In the genomic region with DNA sequence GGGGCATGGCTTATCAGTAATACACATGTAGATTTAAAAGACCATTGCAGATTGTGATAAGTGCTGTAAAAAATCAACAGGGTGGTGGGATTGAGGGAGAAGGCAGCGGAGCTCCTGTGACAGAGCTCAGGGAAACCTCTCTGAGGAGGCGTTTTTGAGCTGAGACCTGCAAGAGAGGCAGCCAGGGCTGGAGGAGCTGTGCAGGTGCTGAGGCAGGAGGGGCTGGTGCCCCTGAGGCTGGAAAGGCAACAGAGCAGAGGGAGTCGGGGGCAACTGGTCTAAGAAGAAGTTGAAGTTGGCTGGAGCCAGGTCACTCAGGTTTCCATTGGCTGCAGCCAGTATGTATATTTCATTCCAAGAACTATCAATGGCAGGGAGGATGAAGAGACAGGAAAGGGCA, we compare ENCODE assay signal across 1 cellular context.
TF ChIP-seq lines count a peak whose summit lies in the region.

No MANE protein-coding gene starts in this region.

TF ChIP-seq in GM23338, 12 proteins besides CTCF, POLR2A, EP300 and RAD21 (continued from another document):
- TF ChIP-seq, protein P1, sequence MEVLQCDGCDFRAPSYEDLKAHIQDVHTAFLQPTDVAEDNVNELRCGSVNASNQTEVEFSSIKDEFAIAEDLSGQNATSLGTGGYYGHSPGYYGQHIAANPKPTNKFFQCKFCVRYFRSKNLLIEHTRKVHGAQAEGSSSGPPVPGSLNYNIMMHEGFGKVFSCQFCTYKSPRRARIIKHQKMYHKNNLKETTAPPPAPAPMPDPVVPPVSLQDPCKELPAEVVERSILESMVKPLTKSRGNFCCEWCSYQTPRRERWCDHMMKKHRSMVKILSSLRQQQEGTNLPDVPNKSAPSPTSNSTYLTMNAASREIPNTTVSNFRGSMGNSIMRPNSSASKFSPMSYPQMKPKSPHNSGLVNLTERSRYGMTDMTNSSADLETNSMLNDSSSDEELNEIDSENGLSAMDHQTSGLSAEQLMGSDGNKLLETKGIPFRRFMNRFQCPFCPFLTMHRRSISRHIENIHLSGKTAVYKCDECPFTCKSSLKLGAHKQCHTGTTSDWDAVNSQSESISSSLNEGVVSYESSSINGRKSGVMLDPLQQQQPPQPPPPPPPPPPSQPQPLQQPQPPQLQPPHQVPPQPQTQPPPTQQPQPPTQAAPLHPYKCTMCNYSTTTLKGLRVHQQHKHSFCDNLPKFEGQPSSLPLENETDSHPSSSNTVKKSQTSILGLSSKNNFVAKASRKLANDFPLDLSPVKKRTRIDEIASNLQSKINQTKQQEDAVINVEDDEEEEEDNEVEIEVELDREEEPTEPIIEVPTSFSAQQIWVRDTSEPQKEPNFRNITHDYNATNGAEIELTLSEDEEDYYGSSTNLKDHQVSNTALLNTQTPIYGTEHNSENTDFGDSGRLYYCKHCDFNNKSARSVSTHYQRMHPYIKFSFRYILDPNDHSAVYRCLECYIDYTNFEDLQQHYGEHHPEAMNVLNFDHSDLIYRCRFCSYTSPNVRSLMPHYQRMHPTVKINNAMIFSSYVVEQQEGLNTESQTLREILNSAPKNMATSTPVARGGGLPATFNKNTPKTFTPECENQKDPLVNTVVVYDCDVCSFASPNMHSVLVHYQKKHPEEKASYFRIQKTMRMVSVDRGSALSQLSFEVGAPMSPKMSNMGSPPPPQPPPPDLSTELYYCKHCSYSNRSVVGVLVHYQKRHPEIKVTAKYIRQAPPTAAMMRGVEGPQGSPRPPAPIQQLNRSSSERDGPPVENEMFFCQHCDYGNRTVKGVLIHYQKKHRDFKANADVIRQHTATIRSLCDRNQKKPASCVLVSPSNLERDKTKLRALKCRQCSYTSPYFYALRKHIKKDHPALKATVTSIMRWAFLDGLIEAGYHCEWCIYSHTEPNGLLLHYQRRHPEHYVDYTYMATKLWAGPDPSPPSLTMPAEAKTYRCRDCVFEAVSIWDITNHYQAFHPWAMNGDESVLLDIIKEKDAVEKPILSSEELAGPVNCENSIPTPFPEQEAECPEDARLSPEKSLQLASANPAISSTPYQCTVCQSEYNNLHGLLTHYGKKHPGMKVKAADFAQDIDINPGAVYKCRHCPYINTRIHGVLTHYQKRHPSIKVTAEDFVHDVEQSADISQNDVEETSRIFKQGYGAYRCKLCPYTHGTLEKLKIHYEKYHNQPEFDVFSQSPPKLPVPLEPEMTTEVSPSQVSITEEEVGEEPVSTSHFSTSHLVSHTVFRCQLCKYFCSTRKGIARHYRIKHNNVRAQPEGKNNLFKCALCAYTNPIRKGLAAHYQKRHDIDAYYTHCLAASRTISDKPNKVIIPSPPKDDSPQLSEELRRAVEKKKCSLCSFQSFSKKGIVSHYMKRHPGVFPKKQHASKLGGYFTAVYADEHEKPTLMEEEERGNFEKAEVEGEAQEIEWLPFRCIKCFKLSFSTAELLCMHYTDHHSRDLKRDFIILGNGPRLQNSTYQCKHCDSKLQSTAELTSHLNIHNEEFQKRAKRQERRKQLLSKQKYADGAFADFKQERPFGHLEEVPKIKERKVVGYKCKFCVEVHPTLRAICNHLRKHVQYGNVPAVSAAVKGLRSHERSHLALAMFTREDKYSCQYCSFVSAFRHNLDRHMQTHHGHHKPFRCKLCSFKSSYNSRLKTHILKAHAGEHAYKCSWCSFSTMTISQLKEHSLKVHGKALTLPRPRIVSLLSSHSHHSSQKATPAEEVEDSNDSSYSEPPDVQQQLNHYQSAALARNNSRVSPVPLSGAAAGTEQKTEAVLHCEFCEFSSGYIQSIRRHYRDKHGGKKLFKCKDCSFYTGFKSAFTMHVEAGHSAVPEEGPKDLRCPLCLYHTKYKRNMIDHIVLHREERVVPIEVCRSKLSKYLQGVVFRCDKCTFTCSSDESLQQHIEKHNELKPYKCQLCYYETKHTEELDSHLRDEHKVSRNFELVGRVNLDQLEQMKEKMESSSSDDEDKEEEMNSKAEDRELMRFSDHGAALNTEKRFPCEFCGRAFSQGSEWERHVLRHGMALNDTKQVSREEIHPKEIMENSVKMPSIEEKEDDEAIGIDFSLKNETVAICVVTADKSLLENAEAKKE (CRISPR knock-in tag; IDR thresholded peaks at IDR 0.05): no peak
- TF ChIP-seq STAT1 (IDR thresholded peaks at IDR 0.05; ENCODE audit: unreplicated experiment) (no peak), JUNB (IDR thresholded peaks at IDR 0.05; ENCODE audit: unreplicated experiment) (no peak), ZNF114 (CRISPR knock-in tag; IDR thresholded peaks at IDR 0.05) (no peak)
